Comparison of ENCODE assay signal across 31 cellular contexts in genomic region chr1:25877155-25877554, GRCh38. TPM values are rescaled to one million over a fixed set of nuclear protein-coding genes. Genes with fewer than 3 reads are reported as not detected.
"Had no signal": no experiment of that assay in that cellular context is flagged by ENCODE, and none has a peak within 500 bp of the region (broad histone marks: within the 10 kb centered on the region; RNA-seq: fewer than 3 reads in every experiment).

No MANE protein-coding gene starts in this region.

- H3K36me3 ChIP-seq: left lung, lower lobe of right lung, neural progenitor cell, neutrophil, right atrium auricular region, stomach, thyroid gland, transverse colon, upper lobe of left lung, vagina had no signal

- H2AFZ ChIP-seq: neural progenitor cell, parathyroid adenoma had no signal

- ATAC-seq: left colon; left lung; lower lobe of right lung; natural killer cell; sciatic nerve; stimulated activated naive B cell treated with anti-CD40 and anti-IgM and Interleukin-4, amounts not matched to agents 10 μg/mL and 1 μg/mL and 100 μg/mL, for 72 hours; stimulated activated naive CD8-positive, alpha-beta T cell treated with anti-CD3 and anti-CD28 coated beads, Interleukin-15, Interleukin-2, amounts not matched to agents 100 U/mL and 50 U/mL, for 24 hours had no signal

- DNase-seq: hypothalamus; immature natural killer cell; kidney; left colon; left lung; lower lobe of right lung; mammary epithelial cell; mesenchymal stem cell; naive B cell; natural killer cell; nephron progenitor cell; occipital lobe; stimulated activated CD4-positive, alpha-beta T cell treated with anti-CD3 and anti-CD28 coated beads, Interleukin-12 subunit alpha, Interleukin-12 subunit beta, amount 100 ng/mL, for 4 hours; stimulated activated CD4-positive, alpha-beta T cell treated with anti-CD3 and anti-CD28 coated beads, Interleukin-15, amount 100 ng/mL, for 24 hours; stimulated activated CD4-positive, alpha-beta T cell treated with anti-CD3 and anti-CD28 coated beads, Interleukin-2, amount 100 ng/mL, for 24 hours; stimulated activated CD4-positive, alpha-beta T cell treated with anti-CD3 and anti-CD28 coated beads, Interleukin-4, amount 100 ng/mL, for 1 hour; stimulated activated naive B cell treated with anti-CD40 and anti-IgM and Interleukin-4, amounts not matched to agents 10 μg/mL and 1 μg/mL and 100 μg/mL, for 72 hours; stimulated activated naive CD8-positive, alpha-beta T cell treated with anti-CD3 and anti-CD28 coated beads, Interleukin-15, Interleukin-2, amounts not matched to agents 100 U/mL and 50 U/mL, for 24 hours; stomach; testis; thyroid gland; transverse colon; upper lobe of left lung had no signal

- FAIRE-seq: islet of Langerhans, kidney had no signal

- H3K4me1 ChIP-seq: neural progenitor cell had no signal

- H3K4me3 ChIP-seq: left lung, lower lobe of right lung, neural progenitor cell, right atrium auricular region, stomach, testis, thyroid gland, transverse colon, upper lobe of left lung, vagina had no signal

- H3K27ac ChIP-seq: left lung, lower lobe of right lung, neural progenitor cell, parathyroid adenoma, right atrium auricular region had no signal

- H3K9ac ChIP-seq: neural progenitor cell, parathyroid adenoma had no signal

- H3K9me3 ChIP-seq: left lung, lower lobe of right lung, neutrophil, right atrium auricular region, stomach, testis, thyroid gland, transverse colon, upper lobe of left lung, vagina had no signal

- H3K27me3 ChIP-seq: left lung, neutrophil, right atrium auricular region, stomach, testis, thyroid gland, transverse colon, upper lobe of left lung, vagina had no signal

- H3K79me2 ChIP-seq: parathyroid adenoma had no signal

RNA-seq across cellular contexts. Expression of gene AUNIP, which starts 17.9 kb away (rescaled TPM):
- total RNA-seq: lower lobe of right lung, posterior vena cava, right atrium auricular region, sciatic nerve, thyroid gland had no signal
